Comparison of ENCODE assay signal across 1 cellular context in the genomic region with DNA sequence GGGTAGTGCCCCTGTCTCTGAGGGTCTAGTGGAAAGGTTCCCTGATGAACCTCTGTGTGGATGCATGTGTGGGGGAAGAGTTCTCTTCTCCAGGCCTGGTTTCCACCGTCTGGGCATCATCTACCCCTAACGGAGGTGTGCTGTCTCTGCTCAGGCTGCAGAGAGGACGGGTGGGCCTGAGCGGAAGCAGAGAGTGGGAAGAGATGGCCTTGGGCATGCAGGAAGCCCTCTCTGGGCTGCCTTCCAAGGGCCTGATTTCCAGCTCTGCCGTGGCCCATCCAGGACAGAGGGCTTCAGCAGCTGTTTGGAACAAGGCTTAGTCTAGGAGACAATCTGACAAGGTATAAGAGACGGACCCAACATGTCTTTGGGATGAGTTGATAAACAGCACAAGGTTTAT.
TF ChIP-seq lines count a peak whose summit lies in the region.

No MANE protein-coding gene starts in this region.

TF ChIP-seq in HepG2, 621 proteins besides CTCF, POLR2A, EP300 and RAD21 (continued from another document):
- TF ChIP-seq, protein P1, sequence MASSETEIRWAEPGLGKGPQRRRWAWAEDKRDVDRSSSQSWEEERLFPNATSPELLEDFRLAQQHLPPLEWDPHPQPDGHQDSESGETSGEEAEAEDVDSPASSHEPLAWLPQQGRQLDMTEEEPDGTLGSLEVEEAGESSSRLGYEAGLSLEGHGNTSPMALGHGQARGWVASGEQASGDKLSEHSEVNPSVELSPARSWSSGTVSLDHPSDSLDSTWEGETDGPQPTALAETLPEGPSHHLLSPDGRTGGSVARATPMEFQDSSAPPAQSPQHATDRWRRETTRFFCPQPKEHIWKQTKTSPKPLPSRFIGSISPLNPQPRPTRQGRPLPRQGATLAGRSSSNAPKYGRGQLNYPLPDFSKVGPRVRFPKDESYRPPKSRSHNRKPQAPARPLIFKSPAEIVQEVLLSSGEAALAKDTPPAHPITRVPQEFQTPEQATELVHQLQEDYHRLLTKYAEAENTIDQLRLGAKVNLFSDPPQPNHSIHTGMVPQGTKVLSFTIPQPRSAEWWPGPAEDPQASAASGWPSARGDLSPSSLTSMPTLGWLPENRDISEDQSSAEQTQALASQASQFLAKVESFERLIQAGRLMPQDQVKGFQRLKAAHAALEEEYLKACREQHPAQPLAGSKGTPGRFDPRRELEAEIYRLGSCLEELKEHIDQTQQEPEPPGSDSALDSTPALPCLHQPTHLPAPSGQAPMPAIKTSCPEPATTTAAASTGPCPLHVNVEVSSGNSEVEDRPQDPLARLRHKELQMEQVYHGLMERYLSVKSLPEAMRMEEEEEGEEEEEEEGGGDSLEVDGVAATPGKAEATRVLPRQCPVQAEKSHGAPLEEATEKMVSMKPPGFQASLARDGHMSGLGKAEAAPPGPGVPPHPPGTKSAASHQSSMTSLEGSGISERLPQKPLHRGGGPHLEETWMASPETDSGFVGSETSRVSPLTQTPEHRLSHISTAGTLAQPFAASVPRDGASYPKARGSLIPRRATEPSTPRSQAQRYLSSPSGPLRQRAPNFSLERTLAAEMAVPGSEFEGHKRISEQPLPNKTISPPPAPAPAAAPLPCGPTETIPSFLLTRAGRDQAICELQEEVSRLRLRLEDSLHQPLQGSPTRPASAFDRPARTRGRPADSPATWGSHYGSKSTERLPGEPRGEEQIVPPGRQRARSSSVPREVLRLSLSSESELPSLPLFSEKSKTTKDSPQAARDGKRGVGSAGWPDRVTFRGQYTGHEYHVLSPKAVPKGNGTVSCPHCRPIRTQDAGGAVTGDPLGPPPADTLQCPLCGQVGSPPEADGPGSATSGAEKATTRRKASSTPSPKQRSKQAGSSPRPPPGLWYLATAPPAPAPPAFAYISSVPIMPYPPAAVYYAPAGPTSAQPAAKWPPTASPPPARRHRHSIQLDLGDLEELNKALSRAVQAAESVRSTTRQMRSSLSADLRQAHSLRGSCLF (CRISPR knock-in tag; IDR thresholded peaks at IDR 0.05; ENCODE audit: borderline replicate concordance): no peak
- TF ChIP-seq NKX3-1 (CRISPR knock-in tag; IDR thresholded peaks at IDR 0.05) (no peak), ZNF558 (CRISPR knock-in tag; IDR thresholded peaks at IDR 0.05; ENCODE audit: borderline replicate concordance) (no peak), ZNF552 (CRISPR knock-in tag; IDR thresholded peaks at IDR 0.05; ENCODE audit: borderline replicate concordance) (no peak), MATR3 (CRISPR knock-in tag; IDR thresholded peaks at IDR 0.05) (no peak), ZNF382 (CRISPR knock-in tag; IDR thresholded peaks at IDR 0.05; ENCODE audit: borderline replicate concordance) (no peak), KLF12 (CRISPR knock-in tag; IDR thresholded peaks at IDR 0.05; ENCODE audit: borderline replicate concordance) (no peak), GTF2F1 (IDR thresholded peaks at IDR 0.05; ENCODE audit: low read length) (no peak), ZNF431 (CRISPR knock-in tag; IDR thresholded peaks at IDR 0.05; ENCODE audit: borderline replicate concordance, low read depth) (no peak), TGIF2 (CRISPR knock-in tag; IDR thresholded peaks at IDR 0.05) (no peak)
- TF ChIP-seq, protein P2, sequence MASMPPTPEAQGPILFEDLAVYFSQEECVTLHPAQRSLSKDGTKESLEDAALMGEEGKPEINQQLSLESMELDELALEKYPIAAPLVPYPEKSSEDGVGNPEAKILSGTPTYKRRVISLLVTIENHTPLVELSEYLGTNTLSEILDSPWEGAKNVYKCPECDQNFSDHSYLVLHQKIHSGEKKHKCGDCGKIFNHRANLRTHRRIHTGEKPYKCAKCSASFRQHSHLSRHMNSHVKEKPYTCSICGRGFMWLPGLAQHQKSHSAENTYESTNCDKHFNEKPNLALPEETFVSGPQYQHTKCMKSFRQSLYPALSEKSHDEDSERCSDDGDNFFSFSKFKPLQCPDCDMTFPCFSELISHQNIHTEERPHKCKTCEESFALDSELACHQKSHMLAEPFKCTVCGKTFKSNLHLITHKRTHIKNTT (CRISPR knock-in tag; IDR thresholded peaks at IDR 0.05): no peak
- TF ChIP-seq, protein P3, sequence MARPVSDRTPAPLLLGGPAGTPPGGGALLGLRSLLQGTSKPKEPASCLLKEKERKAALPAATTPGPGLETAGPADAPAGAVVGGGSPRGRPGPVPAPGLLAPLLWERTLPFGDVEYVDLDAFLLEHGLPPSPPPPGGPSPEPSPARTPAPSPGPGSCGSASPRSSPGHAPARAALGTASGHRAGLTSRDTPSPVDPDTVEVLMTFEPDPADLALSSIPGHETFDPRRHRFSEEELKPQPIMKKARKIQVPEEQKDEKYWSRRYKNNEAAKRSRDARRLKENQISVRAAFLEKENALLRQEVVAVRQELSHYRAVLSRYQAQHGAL (CRISPR knock-in tag; IDR thresholded peaks at IDR 0.05; ENCODE audit: not compliant biosample characterization): no peak
- TF ChIP-seq, protein P4, sequence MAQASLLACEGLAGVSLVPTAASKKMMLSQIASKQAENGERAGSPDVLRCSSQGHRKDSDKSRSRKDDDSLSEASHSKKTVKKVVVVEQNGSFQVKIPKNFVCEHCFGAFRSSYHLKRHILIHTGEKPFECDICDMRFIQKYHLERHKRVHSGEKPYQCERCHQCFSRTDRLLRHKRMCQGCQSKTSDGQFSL (CRISPR knock-in tag; IDR thresholded peaks at IDR 0.05): no peak
- TF ChIP-seq, protein P5, sequence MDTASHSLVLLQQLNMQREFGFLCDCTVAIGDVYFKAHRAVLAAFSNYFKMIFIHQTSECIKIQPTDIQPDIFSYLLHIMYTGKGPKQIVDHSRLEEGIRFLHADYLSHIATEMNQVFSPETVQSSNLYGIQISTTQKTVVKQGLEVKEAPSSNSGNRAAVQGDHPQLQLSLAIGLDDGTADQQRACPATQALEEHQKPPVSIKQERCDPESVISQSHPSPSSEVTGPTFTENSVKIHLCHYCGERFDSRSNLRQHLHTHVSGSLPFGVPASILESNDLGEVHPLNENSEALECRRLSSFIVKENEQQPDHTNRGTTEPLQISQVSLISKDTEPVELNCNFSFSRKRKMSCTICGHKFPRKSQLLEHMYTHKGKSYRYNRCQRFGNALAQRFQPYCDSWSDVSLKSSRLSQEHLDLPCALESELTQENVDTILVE (CRISPR knock-in tag; IDR thresholded peaks at IDR 0.05): no peak
